25 cellular contexts compared by ENCODE assay signal in the genomic region with DNA sequence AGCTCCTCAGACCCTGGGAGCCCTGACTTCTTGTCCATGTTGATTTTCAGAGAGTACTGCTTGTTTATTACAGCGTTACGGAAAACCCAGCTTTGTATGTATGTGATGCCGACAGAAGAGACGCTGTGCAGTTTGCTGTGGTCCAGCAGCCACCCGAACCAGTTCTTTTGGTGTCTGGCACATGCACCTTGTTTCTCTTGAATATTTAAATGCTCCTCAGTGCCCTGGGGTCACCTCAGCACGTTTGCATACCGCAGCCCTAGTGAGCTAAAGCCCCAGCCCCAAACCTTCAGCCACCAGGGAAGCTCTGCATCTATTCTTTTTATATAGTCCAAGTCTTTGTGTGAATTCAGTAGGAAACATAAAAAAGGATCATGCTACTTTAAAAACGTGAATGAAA.
"Had no signal": no experiment of that assay in that cellular context is flagged by ENCODE, and none has a peak within 500 bp of the region (broad histone marks: within the 10 kb centered on the region; RNA-seq: fewer than 3 reads in every experiment).

No MANE protein-coding gene starts in this region.

- H3K4me3 ChIP-seq: breast epithelium, colonic mucosa, dorsolateral prefrontal cortex, esophagus squamous epithelium, gastrocnemius medialis, sigmoid colon, smooth muscle cell, testis, upper lobe of left lung had no signal

- H3K4me1 ChIP-seq: breast epithelium, colonic mucosa, esophagus squamous epithelium, testis had no signal

- H3K27me3 Mint-ChIP-seq: memory B cell, T-helper 17 cell had no signal

- H3K36me3 ChIP-seq: breast epithelium, colonic mucosa had no signal

- H3K27me3 ChIP-seq: breast epithelium, colonic mucosa, dorsolateral prefrontal cortex, esophagus squamous epithelium, gastrocnemius medialis, sigmoid colon, testis, upper lobe of left lung had no signal

- DNase-seq: activated CD4-positive, alpha-beta memory T cell treated with anti-CD3 and anti-CD28 coated beads for 36 hours; activated CD4-positive, alpha-beta T cell treated with anti-CD3 and anti-CD28 coated beads for 48 hours; activated CD4-positive, CD25-positive, alpha-beta regulatory T cell; activated naive CD4-positive, alpha-beta T cell treated with Interleukin-2 at 50 U/mL for 16 hours; activated naive CD8-positive, alpha-beta T cell treated with anti-CD3 and anti-CD28 coated beads for 36 hours; activated T-cell treated with anti-CD3 and anti-CD28 coated beads, Interleukin-2, amount 50 U/mL, for 48 hours; colonic mucosa; dorsolateral prefrontal cortex; esophagus squamous epithelium; gastrocnemius medialis; hypothalamus; naive B cell; posterior cingulate gyrus; sigmoid colon; stimulated activated CD4-positive, alpha-beta T cell treated with anti-CD3 and anti-CD28 coated beads, Interleukin-15, amount 100 ng/mL, for 24 hours; stimulated activated CD4-positive, alpha-beta T cell treated with anti-CD3 and anti-CD28 coated beads, Interleukin-2, amount 100 ng/mL, for 48 hours; stimulated activated CD8-positive, alpha-beta memory T cell treated with anti-CD3 and anti-CD28 coated beads, Interleukin-4, amount 100 ng/mL, for 48 hours; stimulated activated naive B cell treated with anti-CD40 and anti-IgM and Interleukin-4, amounts not matched to agents 10 μg/mL and 1 μg/mL and 100 μg/mL, for 72 hours; T-helper 17 cell; testis; upper lobe of left lung had no signal

- H3K27ac ChIP-seq: breast epithelium, colonic mucosa, dorsolateral prefrontal cortex, esophagus squamous epithelium, gastrocnemius medialis, sigmoid colon, testis, upper lobe of left lung had no signal

- H3K9me3 ChIP-seq: breast epithelium, colonic mucosa, esophagus squamous epithelium, gastrocnemius medialis, sigmoid colon, testis, upper lobe of left lung had no signal

- H3K4me2 ChIP-seq: smooth muscle cell had no signal

- H3K4me1 Mint-ChIP-seq: activated naive CD8-positive, alpha-beta T cell treated with anti-CD3 and anti-CD28 coated beads for 36 hours; naive B cell; stimulated activated naive B cell treated with anti-CD40 and anti-IgM and Interleukin-4, amounts not matched to agents 10 μg/mL and 1 μg/mL and 100 μg/mL, for 72 hours had no signal

- H3K27ac Mint-ChIP-seq: activated CD4-positive, alpha-beta memory T cell treated with anti-CD3 and anti-CD28 coated beads for 36 hours; activated naive CD8-positive, alpha-beta T cell treated with anti-CD3 and anti-CD28 coated beads for 36 hours; memory B cell; naive B cell; stimulated activated naive B cell treated with anti-CD40 and anti-IgM and Interleukin-4, amounts not matched to agents 10 μg/mL and 1 μg/mL and 100 μg/mL, for 72 hours; T-helper 17 cell had no signal

- H3K4me3 Mint-ChIP-seq: activated CD4-positive, alpha-beta memory T cell treated with anti-CD3 and anti-CD28 coated beads for 36 hours; activated naive CD8-positive, alpha-beta T cell treated with anti-CD3 and anti-CD28 coated beads for 36 hours; memory B cell; naive B cell; neural crest cell; stimulated activated naive B cell treated with anti-CD40 and anti-IgM and Interleukin-4, amounts not matched to agents 10 μg/mL and 1 μg/mL and 100 μg/mL, for 72 hours; T-helper 17 cell had no signal

- ATAC-seq: gastrocnemius medialis; stimulated activated naive B cell treated with anti-CD40 and anti-IgM and Interleukin-4, amounts not matched to agents 10 μg/mL and 1 μg/mL and 100 μg/mL, for 72 hours; T-helper 17 cell had no signal

- H3K9me3 Mint-ChIP-seq: activated CD4-positive, alpha-beta memory T cell treated with anti-CD3 and anti-CD28 coated beads for 36 hours; activated naive CD8-positive, alpha-beta T cell treated with anti-CD3 and anti-CD28 coated beads for 36 hours; memory B cell; neural crest cell; stimulated activated naive B cell treated with anti-CD40 and anti-IgM and Interleukin-4, amounts not matched to agents 10 μg/mL and 1 μg/mL and 100 μg/mL, for 72 hours had no signal
